In the genomic region with DNA sequence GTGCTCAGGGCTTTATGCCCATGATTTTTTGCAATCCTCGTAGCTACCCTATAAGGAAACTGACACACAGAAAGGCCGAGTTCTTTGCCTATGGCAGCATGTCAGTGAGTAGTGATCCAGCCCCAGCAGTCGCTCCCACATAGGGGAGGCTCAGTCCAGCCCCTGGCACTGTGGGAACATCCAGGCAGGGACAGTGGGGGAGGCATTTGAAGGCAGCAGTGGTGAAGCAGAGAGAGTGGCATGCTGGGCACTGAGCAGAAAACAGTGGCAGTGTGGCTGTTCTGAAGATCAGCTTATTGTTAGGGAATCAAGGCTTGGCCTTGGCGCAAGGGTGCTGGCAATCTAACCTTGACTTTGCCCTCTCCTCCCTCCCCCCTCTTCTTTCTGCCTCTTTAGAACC, we compare ENCODE assay signal across 20 cellular contexts.
DNase-seq lines count a peak whose midpoint lies in the region; ATAC-seq and TF ChIP-seq lines count a peak whose summit lies in the region.
"Had no signal": no experiment of that assay in that cellular context is flagged by ENCODE, and none has a peak within 500 bp of the region (broad histone marks: within the 10 kb centered on the region; RNA-seq: fewer than 3 reads in every experiment).

No MANE protein-coding gene starts in this region.

- H3K4me3 ChIP-seq in GM23338 (no peak overlapping the region), endodermal cell (ENCODE audit: low read length) (no peak overlapping the region), trophoblast cell (ENCODE audit: low read depth, low read length) (no peak overlapping the region)
- H3K4me3 ChIP-seq: HAP-1, lower lobe of right lung, spleen had no signal

- H3K79me2 ChIP-seq in GM23338 (replicated peaks; ENCODE audit: insufficient read depth) = no peaks in the 10 kb centered on the region
- H3K79me2 ChIP-seq in trophoblast cell (ENCODE audit: control insufficient read depth, insufficient read depth, low read length, poor library complexity) = no peaks in the 10 kb centered on the region

- DNase-seq in GM23338 (ENCODE audit: low spot score) (no peak), WTC11 (ENCODE audit: low spot score) (no peak), endodermal cell (peak; percentile 43), trophoblast cell (no peak), NCI-H69 (lab: John Stamatoyannopoulos, UW) (no peak), Calu3 (no peak), HK-2 (ENCODE audit: unreplicated experiment) (no peak), hippocampal formation (lab: John Stamatoyannopoulos, UW) (no peak)
- DNase-seq: kidney; lower lobe of right lung; NCI-H1092; NCI-H187 treated with DMSO at 0.1 percent for 48 hours; NCI-H774; spleen; stimulated activated CD4-positive, alpha-beta T cell treated with anti-CD3 and anti-CD28 coated beads, Interleukin-2, amount 100 ng/mL, for 48 hours had no signal

- WGBS in endodermal cell (ENCODE audit: insufficient coverage in 1 of 2, insufficient read length in 1 of 2), 2 experiments = 96% methylated on average over 4 of the region's 4 CpGs; no CpG with 5 or more reads in 1 of the 2 experiments
- WGBS in trophoblast cell (ENCODE audit: extremely low coverage, insufficient coverage, insufficient read length) = no CpG with 5 or more reads among the region's 4 CpGs

- H3K36me3 ChIP-seq in GM23338 (ENCODE audit: insufficient read depth) = no peaks in the 10 kb centered on the region
- H3K36me3 ChIP-seq in endodermal cell (ENCODE audit: control insufficient read depth, insufficient read depth, low read length) = peaks cover 7% of the 10 kb centered on the region
- peaks cover 32 to 38% of the 10 kb centered on the region in 2 experiments for H3K36me3 ChIP-seq in trophoblast cell (ENCODE audit: control insufficient read depth in 1 of 2, insufficient read depth in 2 of 2, low read length in 2 of 2)

- H3F3A ChIP-seq in GM23338 (replicated peaks; ENCODE audit: low read depth) = no peaks in the 10 kb centered on the region

- ATAC-seq in GM23338 (no peak), WTC11 (no peak)
- ATAC-seq: activated naive CD4-positive, alpha-beta T cell treated with anti-CD3 and anti-CD28 coated beads, Interleukin-2, amount 50 U/mL, for 72 hours; lower lobe of right lung; stimulated activated effector memory CD8-positive, alpha-beta T cell treated with anti-CD3 and anti-CD28 coated beads, Interleukin-12 subunit alpha, Interleukin-12 subunit beta, amount 100 ng/mL, for 72 hours had no signal

- no peak overlapping the region for H4K8ac ChIP-seq in trophoblast cell (ENCODE audit: low read depth, low read length)

- POLR2A ChIA-PET in WTC11 (lab: Charles Lee) = no interaction called here

- H2AK5ac ChIP-seq in trophoblast cell (ENCODE audit: low read length) = no peak overlapping the region

- H3K27me3 Mint-ChIP-seq in GM23338 (ENCODE audit: insufficient read depth, low read depth, poor library complexity) = peaks cover 9% of the 10 kb centered on the region
- H3K27me3 Mint-ChIP-seq in WTC11 (ENCODE audit: low read depth) = no peaks in the 10 kb centered on the region
- no peaks in the 10 kb centered on the region for H3K27me3 Mint-ChIP-seq in endodermal cell (ENCODE audit: insufficient read depth)
- H3K27me3 Mint-ChIP-seq in Calu3 (ENCODE audit: unreplicated experiment) = no peaks in the 10 kb centered on the region

- H2BK12ac ChIP-seq in trophoblast cell (ENCODE audit: low read length) = peak overlapping the region; percentile 1

- H3K4me1 ChIP-seq in GM23338 (ENCODE audit: insufficient read depth) (peaks cover 25% of the 10 kb centered on the region), endodermal cell (ENCODE audit: control insufficient read depth, insufficient read depth, low read length) (no peaks in the 10 kb centered on the region), trophoblast cell (ENCODE audit: control insufficient read depth in 1 of 2, insufficient read depth in 2 of 2, low read length in 2 of 2) (peaks cover 16 to 19% of the 10 kb centered on the region in 2 experiments)
- H3K4me1 ChIP-seq: lower lobe of right lung, spleen had no signal

- H3K9me3 ChIP-seq in endodermal cell (ENCODE audit: control insufficient read depth, low read length) = no peaks in the 10 kb centered on the region
- H3K9me3 ChIP-seq in trophoblast cell (ENCODE audit: insufficient read depth, low read depth, low read length) = peaks cover 2% of the 10 kb centered on the region
- H3K9me3 ChIP-seq: HAP-1, lower lobe of right lung, spleen had no signal

- H3K79me1 ChIP-seq in trophoblast cell (ENCODE audit: low read length) = peaks cover 5% of the 10 kb centered on the region

- H3K36me3 Mint-ChIP-seq in GM23338 (ENCODE audit: low read depth) (peaks cover 21% of the 10 kb centered on the region), WTC11 (peaks cover 26% of the 10 kb centered on the region), endodermal cell (ENCODE audit: low read depth) (peaks cover 22% of the 10 kb centered on the region), Calu3 (ENCODE audit: insufficient read depth, unreplicated experiment) (peaks cover 32% of the 10 kb centered on the region)

- H3K18ac ChIP-seq in trophoblast cell (ENCODE audit: low read length) = peak overlapping the region; percentile 14

- peaks cover 36% of the 10 kb centered on the region for H3K4me1 Mint-ChIP-seq in GM23338
- peaks cover 32% of the 10 kb centered on the region for H3K4me1 Mint-ChIP-seq in WTC11
- peaks cover 32% of the 10 kb centered on the region for H3K4me1 Mint-ChIP-seq in endodermal cell
- H3K4me1 Mint-ChIP-seq in Calu3 (ENCODE audit: low read depth, unreplicated experiment) = no peaks in the 10 kb centered on the region

- no peak overlapping the region for H3K4ac ChIP-seq in trophoblast cell (ENCODE audit: low read depth, low read length)

- H3K27ac ChIP-seq in GM23338 (ENCODE audit: low read depth) (peak overlapping the region; percentile 62; the same call in 1 of the 2 replicates), endodermal cell (ENCODE audit: low read depth, low read length) (no peak overlapping the region), trophoblast cell (ENCODE audit: low read depth, low read length) (no peak overlapping the region)
- H3K27ac ChIP-seq: C4-2B, lower lobe of right lung, RWPE1, spleen had no signal

- H4K20me1 ChIP-seq in GM23338 (replicated peaks; ENCODE audit: insufficient read depth) = no peaks in the 10 kb centered on the region

- TF ChIP-seq CTCF in GM23338 (conservative IDR thresholded peaks at IDR 0.05; ENCODE audit: low read depth in 2 of 2) (no peak), WTC11 (IDR thresholded peaks at IDR 0.05) (no peak), endodermal cell (conservative IDR thresholded peaks at IDR 0.05) (no peak), Calu3 (IDR thresholded peaks at IDR 0.05; ENCODE audit: unreplicated experiment) (no peak)

- CTCF ChIA-PET in WTC11 (lab: Charles Lee) (interaction anchor here (1.2 kb wide), 1 partner anchor 30 kb away, joined by 3 read pairs; no protein-coding TSS in a partner anchor), Calu3 (lab: Charles Lee) (no interaction called here)

- no TSS peak for BruUV-seq in Calu3 (replicated peaks; lab: Mats Ljungman, UMichigan)

- H3K23ac ChIP-seq in trophoblast cell (ENCODE audit: low read length) = no peak overlapping the region

- no peak overlapping the region for H4K91ac ChIP-seq in trophoblast cell (ENCODE audit: low read depth, low read length)

- no peak overlapping the region for H3K14ac ChIP-seq in trophoblast cell (ENCODE audit: low read length)

- peaks cover 6% of the 10 kb centered on the region for H3K9me2 ChIP-seq in GM23338 (ENCODE audit: insufficient read depth)

- H2AFZ ChIP-seq in GM23338 (no peak overlapping the region), trophoblast cell (ENCODE audit: insufficient read depth, low read length, poor library complexity) (no peak overlapping the region)

- intact Hi-C loops in Calu3 (cut with micrococcal nuclease; ENCODE audit: unreplicated experiment) = no loop called here

- no peak overlapping the region for H3K4me3 Mint-ChIP-seq in GM23338
- no peak overlapping the region for H3K4me3 Mint-ChIP-seq in WTC11
- H3K4me3 Mint-ChIP-seq in endodermal cell = no peak overlapping the region
- no peak overlapping the region for H3K4me3 Mint-ChIP-seq in Calu3 (ENCODE audit: low read depth, unreplicated experiment)
- H3K4me3 Mint-ChIP-seq: stimulated activated effector memory CD8-positive, alpha-beta T cell treated with anti-CD3 and anti-CD28 coated beads, Interleukin-12 subunit alpha, Interleukin-12 subunit beta, amount 100 ng/mL, for 72 hours had no signal

- H3K9me3 Mint-ChIP-seq in GM23338 (no peaks in the 10 kb centered on the region), WTC11 (no peaks in the 10 kb centered on the region), endodermal cell (no peaks in the 10 kb centered on the region), Calu3 (ENCODE audit: low read depth, unreplicated experiment) (no peaks in the 10 kb centered on the region)
- H3K9me3 Mint-ChIP-seq: activated naive CD4-positive, alpha-beta T cell treated with anti-CD3 and anti-CD28 coated beads, Interleukin-2, amount 50 U/mL, for 72 hours; stimulated activated effector memory CD8-positive, alpha-beta T cell treated with anti-CD3 and anti-CD28 coated beads, Interleukin-12 subunit alpha, Interleukin-12 subunit beta, amount 100 ng/mL, for 72 hours had no signal

- no peak overlapping the region for H3K9ac ChIP-seq in endodermal cell (ENCODE audit: extremely low read depth, low read length, poor library complexity, severe bottlenecking)
- H3K9ac ChIP-seq in trophoblast cell (ENCODE audit: low read length) = no peak overlapping the region

- H3K27ac Mint-ChIP-seq in GM23338 (no peak overlapping the region), WTC11 (peak overlapping the region; percentile 93), endodermal cell (peak overlapping the region; percentile 12), Calu3 (ENCODE audit: unreplicated experiment) (no peak overlapping the region)

- no peak overlapping the region for H2BK5ac ChIP-seq in trophoblast cell (ENCODE audit: low read depth, low read length, poor library complexity)

- no peak overlapping the region for H2BK120ac ChIP-seq in trophoblast cell (ENCODE audit: insufficient read depth, low read length, poor library complexity)

- H3K4me2 ChIP-seq in GM23338 = 0 out of 2 replicates have a peak overlapping the region, but pooled peaks have one; percentile 47
- no peak overlapping the region for H3K4me2 ChIP-seq in trophoblast cell (ENCODE audit: low read length)

- H3K27me3 ChIP-seq in GM23338 (ENCODE audit: insufficient read depth) = no peaks in the 10 kb centered on the region
- H3K27me3 ChIP-seq in endodermal cell (ENCODE audit: control insufficient read depth, insufficient read depth, low read length, poor library complexity, severe bottlenecking) = no peaks in the 10 kb centered on the region
- no peaks in the 10 kb centered on the region for H3K27me3 ChIP-seq in trophoblast cell (ENCODE audit: insufficient read depth, low read length)
- H3K27me3 ChIP-seq: spleen had no signal

- no peak overlapping the region for H4K12ac ChIP-seq in trophoblast cell (ENCODE audit: low read depth, low read length)

TF ChIP-seq in GM23338, 12 proteins besides CTCF, POLR2A, EP300 and RAD21 (continues in another document):
- no peak for TF ChIP-seq CREB1 (CRISPR knock-in tag; IDR thresholded peaks at IDR 0.05; ENCODE audit: low read depth)
- no peak for TF ChIP-seq ZNF114 (CRISPR knock-in tag; IDR thresholded peaks at IDR 0.05)

TF ChIP-seq in WTC11, 78 proteins besides CTCF, POLR2A, EP300 and RAD21 (continues in another document):
- TF ChIP-seq HMGA2 (CRISPR knock-in tag; IDR thresholded peaks at IDR 0.05) = no peak
- TF ChIP-seq PRRX2 (CRISPR knock-in tag; IDR thresholded peaks at IDR 0.05) = no peak

Comparison
In these comparisons a context has a peak if more than half of its experiments do, and no peak if none do; other contexts are left out.
1. H3K27ac Mint-ChIP-seq: peak in WTC11 (single experiment) and endodermal cell (single experiment); none in GM23338 (single experiment) and Calu3 (single experiment).